ENCODE assay signal across 13 cellular contexts in the genomic region with DNA sequence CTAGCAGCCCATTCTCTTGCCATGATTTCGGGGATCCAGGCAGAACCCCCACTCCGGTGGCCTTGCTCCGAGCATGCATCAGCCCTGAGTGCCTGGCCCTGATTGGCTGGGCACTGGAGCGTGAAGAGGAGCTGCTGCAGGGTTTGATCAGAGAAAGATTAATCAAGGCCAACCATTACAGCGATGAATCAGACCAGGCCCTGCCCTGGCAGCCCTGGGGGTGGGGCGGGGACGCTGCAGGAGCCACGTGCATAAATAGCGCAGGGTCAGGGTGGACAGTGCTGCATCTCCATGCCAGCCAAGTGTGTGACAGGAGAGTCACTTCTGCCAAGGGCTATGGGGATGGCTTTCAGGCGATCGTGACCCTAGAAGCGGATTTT. TPM values are rescaled to one million over a fixed set of nuclear protein-coding genes. Genes with fewer than 3 reads are reported as not detected.
A peak's percentile ranks its signal among the peaks of the same experiment; 100 is the strongest.
DNase-seq lines count a peak whose midpoint lies in the region; ATAC-seq and TF ChIP-seq lines count a peak whose summit lies in the region.
"Had no signal": no experiment of that assay in that cellular context is flagged by ENCODE, and none has a peak within 500 bp of the region (broad histone marks: within the 10 kb centered on the region; RNA-seq: fewer than 3 reads in every experiment).

No MANE protein-coding gene starts in this region.

- H3K9me3 Mint-ChIP-seq in glutamatergic neuron (ENCODE audit: unreplicated experiment) = peaks cover 4% of the 10 kb centered on the region
- no peaks in the 10 kb centered on the region for H3K9me3 Mint-ChIP-seq in stimulated activated naive B cell treated with anti-CD40 and anti-IgM and Interleukin-4, amounts not matched to agents 10 μg/mL and 1 μg/mL and 100 μg/mL, for 72 hours

- no peaks in the 10 kb centered on the region for H3K36me3 Mint-ChIP-seq in glutamatergic neuron (ENCODE audit: unreplicated experiment)
- no peaks in the 10 kb centered on the region for H3K36me3 Mint-ChIP-seq in stimulated activated naive B cell treated with anti-CD40 and anti-IgM and Interleukin-4, amounts not matched to agents 10 μg/mL and 1 μg/mL and 100 μg/mL, for 72 hours

- H3K4me3 Mint-ChIP-seq in glutamatergic neuron (ENCODE audit: unreplicated experiment) = no peak overlapping the region
- H3K4me3 Mint-ChIP-seq in stimulated activated naive B cell treated with anti-CD40 and anti-IgM and Interleukin-4, amounts not matched to agents 10 μg/mL and 1 μg/mL and 100 μg/mL, for 72 hours = no peak overlapping the region

- DNase-seq in NCI-H82 (lab: John Stamatoyannopoulos, UW) (peak; percentile 50), NCI-H82 treated with DMSO at 0.1 percent for 48 hours (lab: John Stamatoyannopoulos, UW; ENCODE audit: unreplicated experiment) (no peak), glutamatergic neuron (no peak), NCI-H748 (lab: John Stamatoyannopoulos, UW; ENCODE audit: unreplicated experiment) (no peak), C1 segment of cervical spinal cord (lab: John Stamatoyannopoulos, UW) (no peak)
- no peak for DNase-seq in stimulated activated naive B cell treated with anti-CD40 and anti-IgM and Interleukin-4, amounts not matched to agents 10 μg/mL and 1 μg/mL and 100 μg/mL, for 72 hours
- DNase-seq: activated CD4-positive, alpha-beta T cell treated with anti-CD3 and anti-CD28 coated beads, Interleukin-2, amount 50 U/mL, for 4 hours; kidney; NCI-H1930; stimulated activated CD4-positive, alpha-beta T cell treated with anti-CD3 and anti-CD28 coated beads, Interleukin-4, amount 100 ng/mL, for 24 hours had no signal

- TF ChIP-seq CTCF in glutamatergic neuron (IDR thresholded peaks at IDR 0.05; ENCODE audit: partially characterized antibody, unreplicated experiment) = no peak

- peaks cover 6% of the 10 kb centered on the region for H3K4me1 Mint-ChIP-seq in glutamatergic neuron (ENCODE audit: low read depth, unreplicated experiment)
- H3K4me1 Mint-ChIP-seq in stimulated activated naive B cell treated with anti-CD40 and anti-IgM and Interleukin-4, amounts not matched to agents 10 μg/mL and 1 μg/mL and 100 μg/mL, for 72 hours = peaks cover 23 to 43% of the 10 kb centered on the region in 2 donors

- H3K27ac Mint-ChIP-seq in glutamatergic neuron (ENCODE audit: unreplicated experiment) = peak overlapping the region; percentile 17
- peak overlapping the region; percentile 86 for H3K27ac Mint-ChIP-seq in stimulated activated naive B cell treated with anti-CD40 and anti-IgM and Interleukin-4, amounts not matched to agents 10 μg/mL and 1 μg/mL and 100 μg/mL, for 72 hours

- H3K27me3 Mint-ChIP-seq in glutamatergic neuron (ENCODE audit: unreplicated experiment) = peaks cover 12% of the 10 kb centered on the region
- peaks cover 26 to 33% of the 10 kb centered on the region in 2 donors for H3K27me3 Mint-ChIP-seq in stimulated activated naive B cell treated with anti-CD40 and anti-IgM and Interleukin-4, amounts not matched to agents 10 μg/mL and 1 μg/mL and 100 μg/mL, for 72 hours

- peak; percentile 59 for ATAC-seq in SK-N-SH treated with all-trans-retinoic acid at 6 μM for 48 hours
- ATAC-seq in stimulated activated naive B cell treated with anti-CD40 and anti-IgM and Interleukin-4, amounts not matched to agents 10 μg/mL and 1 μg/mL and 100 μg/mL, for 72 hours (replicated peaks) = no peak
- no peak for ATAC-seq in HG02840 (IDR thresholded peaks at IDR 0.05; ENCODE audit: low FRiP score, unreplicated experiment)

TF ChIP-seq in SK-N-SH treated with all-trans-retinoic acid at 6 μM for 48 hours, 23 proteins besides CTCF, POLR2A, EP300 and RAD21:
- TF ChIP-seq PPARA (CRISPR knock-in tag; IDR thresholded peaks at IDR 0.05; ENCODE audit: borderline replicate concordance) (no peak), ARNTL (CRISPR knock-in tag; IDR thresholded peaks at IDR 0.05; ENCODE audit: borderline replicate concordance, low read depth) (no peak), ISL1 (CRISPR knock-in tag; IDR thresholded peaks at IDR 0.05) (no peak), CSDC2 (CRISPR knock-in tag; IDR thresholded peaks at IDR 0.05) (no peak), TOX (CRISPR knock-in tag; IDR thresholded peaks at IDR 0.05; ENCODE audit: borderline replicate concordance) (no peak), ZFP30 (CRISPR knock-in tag; IDR thresholded peaks at IDR 0.05) (no peak), RARB (CRISPR knock-in tag; IDR thresholded peaks at IDR 0.05) (no peak), ZFP3 (CRISPR knock-in tag; IDR thresholded peaks at IDR 0.05) (peak; percentile 81)

RNA-seq across cellular contexts. Expression of gene FAM131C, which starts 3.4 kb away (rescaled TPM):
- 1.1 TPM for total RNA-seq in glutamatergic neuron (ENCODE audit: unreplicated experiment)

RNA-seq across cellular contexts. Expression of gene CLCNKB, which starts 33.3 kb away (rescaled TPM):
- total RNA-seq in glutamatergic neuron (ENCODE audit: unreplicated experiment) = not detected
- total RNA-seq: SJSA1 had no signal

RNA-seq across cellular contexts. Expression of gene CLCNKA, which starts 55.0 kb away (rescaled TPM):
- 0.34 TPM for total RNA-seq in glutamatergic neuron (ENCODE audit: unreplicated experiment)
- total RNA-seq: SJSA1 had no signal

RNA-seq across cellular contexts. Expression of gene HSPB7, which starts 59.0 kb away (rescaled TPM):
- total RNA-seq in glutamatergic neuron (ENCODE audit: unreplicated experiment) = not detected
- total RNA-seq: SJSA1 had no signal
